Comparison of ENCODE assay signal across 9 cellular contexts in genomic region chr7:48424731-48425130, GRCh38.
DNase-seq lines count a peak whose midpoint lies in the region; ATAC-seq, FAIRE-seq and TF ChIP-seq lines count a peak whose summit lies in the region.
"Had no signal": no experiment of that assay in that cellular context is flagged by ENCODE, and none has a peak within 500 bp of the region (broad histone marks: within the 10 kb centered on the region; RNA-seq: fewer than 3 reads in every experiment).

No MANE protein-coding gene starts in this region.

- H3K27ac ChIP-seq in AG04450 (ENCODE audit: low read depth, low read length) = no peak overlapping the region

- H3K9me3 Mint-ChIP-seq in endothelial cell (ENCODE audit: unreplicated experiment) = no peaks in the 10 kb centered on the region
- H3K9me3 Mint-ChIP-seq: activated naive CD8-positive, alpha-beta T cell treated with anti-CD3 and anti-CD28 coated beads, Interleukin-2, amount 10 ng/mL, durations not matched to agents 7 days and 5 days had no signal

- CTCF ChIA-PET in AG04450 (lab: Charles Lee) = no interaction called here

- H3K27me3 Mint-ChIP-seq in endothelial cell (ENCODE audit: unreplicated experiment) = peaks cover 2% of the 10 kb centered on the region

- no peak for DNase-seq in AG04450 (ENCODE audit: low read depth, low spot score)
- DNase-seq in NCI-H345 (lab: John Stamatoyannopoulos, UW) = peak; percentile 24
- DNase-seq in endothelial cell (ENCODE audit: low spot score) = peak; percentile 12
- DNase-seq in GM19239 (ENCODE audit: insufficient read length, low spot score) = no peak
- no peak for DNase-seq in ecto neural progenitor cell (ENCODE audit: low spot score)
- no peak for DNase-seq in NCI-H510A (lab: John Stamatoyannopoulos, UW)
- no peak for DNase-seq in hippocampal formation (lab: John Stamatoyannopoulos, UW)
- DNase-seq: activated naive CD8-positive, alpha-beta T cell treated with anti-CD3 and anti-CD28 coated beads, Interleukin-2, amount 10 ng/mL, durations not matched to agents 7 days and 5 days had no signal

- no peak overlapping the region for H3K4me3 Mint-ChIP-seq in endothelial cell (ENCODE audit: unreplicated experiment)
- H3K4me3 Mint-ChIP-seq: activated naive CD8-positive, alpha-beta T cell treated with anti-CD3 and anti-CD28 coated beads, Interleukin-2, amount 10 ng/mL, durations not matched to agents 7 days and 5 days had no signal

- POLR2A ChIA-PET in AG04450 (lab: Yijun Ruan, JAX) = no interaction called here

- TF ChIP-seq CTCF in AG04450 (IDR thresholded peaks at IDR 0.05; ENCODE audit: low read depth, low read length) = peak; percentile 33
- peak; percentile 28 for TF ChIP-seq CTCF in endothelial cell (IDR thresholded peaks at IDR 0.05; ENCODE audit: unreplicated experiment)

- no peaks in the 10 kb centered on the region for H3K9me3 ChIP-seq in AG04450 (ENCODE audit: control insufficient read depth, insufficient read depth, low read length)

- H3K4me3 ChIP-seq in AG04450 (ENCODE audit: low read depth, low read length) = no peak overlapping the region

- no peaks in the 10 kb centered on the region for H3K36me3 Mint-ChIP-seq in endothelial cell (ENCODE audit: low read depth, unreplicated experiment)
- H3K36me3 Mint-ChIP-seq: activated naive CD8-positive, alpha-beta T cell treated with anti-CD3 and anti-CD28 coated beads, Interleukin-2, amount 10 ng/mL, durations not matched to agents 7 days and 5 days had no signal

- no peaks in the 10 kb centered on the region for H3K27me3 ChIP-seq in AG04450 (ENCODE audit: control insufficient read depth, insufficient read depth, low read length)

- FAIRE-seq in GM19239 (lab: Jason Lieb, UNC) = no peak

- H3K4me1 Mint-ChIP-seq in endothelial cell (ENCODE audit: unreplicated experiment) = peaks cover 7% of the 10 kb centered on the region

- ATAC-seq in GM19035 (IDR thresholded peaks at IDR 0.05; ENCODE audit: unreplicated experiment) = peak; percentile 60

- H3K27ac Mint-ChIP-seq in endothelial cell (ENCODE audit: unreplicated experiment) = no peak overlapping the region
- H3K27ac Mint-ChIP-seq: activated naive CD8-positive, alpha-beta T cell treated with anti-CD3 and anti-CD28 coated beads, Interleukin-2, amount 10 ng/mL, durations not matched to agents 7 days and 5 days had no signal

Comparison
In these comparisons a context has a peak if more than half of its experiments do, and no peak if none do; other contexts are left out.
1. DNase-seq: peak in NCI-H345 (single experiment) and endothelial cell (single experiment); none in AG04450 (single experiment), GM19239 (single experiment), ecto neural progenitor cell (single experiment), NCI-H510A (single experiment) and hippocampal formation (0 of 2).